Comparison of ENCODE assay signal across 8 cellular contexts in the genomic region with DNA sequence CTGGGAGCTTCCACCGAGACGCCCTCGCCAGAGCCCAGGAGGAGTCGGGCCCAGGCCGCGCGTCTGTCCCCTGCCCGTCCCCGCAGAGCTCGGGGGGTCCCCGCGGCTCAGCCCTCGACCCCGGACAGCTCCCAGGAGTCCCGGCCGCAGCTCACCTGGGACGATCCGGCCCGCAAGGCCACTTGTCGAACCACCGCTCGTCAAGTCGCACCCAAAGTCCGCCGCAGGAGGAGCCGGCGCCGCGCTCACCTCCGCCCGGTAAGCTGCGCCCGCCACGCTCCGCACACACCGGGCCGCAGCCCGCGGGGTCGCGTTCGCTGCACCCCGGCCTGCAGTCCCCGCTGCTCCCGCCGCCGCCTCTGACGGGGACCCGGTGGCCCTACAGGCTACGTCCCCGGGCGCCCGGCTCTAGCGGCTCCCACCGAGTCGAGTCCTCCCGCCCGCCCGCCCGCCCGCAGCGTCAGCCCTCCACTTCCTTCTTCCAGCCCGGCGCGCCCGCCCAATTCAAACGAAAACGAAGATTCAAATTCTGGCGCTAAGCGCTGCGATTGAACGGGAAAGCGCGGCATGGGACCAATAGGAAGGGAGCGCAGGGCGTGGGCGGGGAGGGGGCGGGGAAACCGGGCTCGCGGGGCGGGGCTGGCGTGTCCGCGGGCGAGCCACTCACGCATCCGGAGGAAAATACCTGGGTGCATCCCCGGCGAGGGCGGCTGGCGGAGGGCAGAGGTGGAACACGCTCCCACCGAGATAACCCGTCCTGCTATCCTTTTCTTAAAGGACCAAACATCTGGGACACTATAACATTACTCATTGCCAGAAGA. TPM values are rescaled to one million over a fixed set of nuclear protein-coding genes. Genes with fewer than 3 reads are reported as not detected.
DNase-seq lines count a peak whose midpoint lies in the region; ATAC-seq and TF ChIP-seq lines count a peak whose summit lies in the region.

A gene with protein sequence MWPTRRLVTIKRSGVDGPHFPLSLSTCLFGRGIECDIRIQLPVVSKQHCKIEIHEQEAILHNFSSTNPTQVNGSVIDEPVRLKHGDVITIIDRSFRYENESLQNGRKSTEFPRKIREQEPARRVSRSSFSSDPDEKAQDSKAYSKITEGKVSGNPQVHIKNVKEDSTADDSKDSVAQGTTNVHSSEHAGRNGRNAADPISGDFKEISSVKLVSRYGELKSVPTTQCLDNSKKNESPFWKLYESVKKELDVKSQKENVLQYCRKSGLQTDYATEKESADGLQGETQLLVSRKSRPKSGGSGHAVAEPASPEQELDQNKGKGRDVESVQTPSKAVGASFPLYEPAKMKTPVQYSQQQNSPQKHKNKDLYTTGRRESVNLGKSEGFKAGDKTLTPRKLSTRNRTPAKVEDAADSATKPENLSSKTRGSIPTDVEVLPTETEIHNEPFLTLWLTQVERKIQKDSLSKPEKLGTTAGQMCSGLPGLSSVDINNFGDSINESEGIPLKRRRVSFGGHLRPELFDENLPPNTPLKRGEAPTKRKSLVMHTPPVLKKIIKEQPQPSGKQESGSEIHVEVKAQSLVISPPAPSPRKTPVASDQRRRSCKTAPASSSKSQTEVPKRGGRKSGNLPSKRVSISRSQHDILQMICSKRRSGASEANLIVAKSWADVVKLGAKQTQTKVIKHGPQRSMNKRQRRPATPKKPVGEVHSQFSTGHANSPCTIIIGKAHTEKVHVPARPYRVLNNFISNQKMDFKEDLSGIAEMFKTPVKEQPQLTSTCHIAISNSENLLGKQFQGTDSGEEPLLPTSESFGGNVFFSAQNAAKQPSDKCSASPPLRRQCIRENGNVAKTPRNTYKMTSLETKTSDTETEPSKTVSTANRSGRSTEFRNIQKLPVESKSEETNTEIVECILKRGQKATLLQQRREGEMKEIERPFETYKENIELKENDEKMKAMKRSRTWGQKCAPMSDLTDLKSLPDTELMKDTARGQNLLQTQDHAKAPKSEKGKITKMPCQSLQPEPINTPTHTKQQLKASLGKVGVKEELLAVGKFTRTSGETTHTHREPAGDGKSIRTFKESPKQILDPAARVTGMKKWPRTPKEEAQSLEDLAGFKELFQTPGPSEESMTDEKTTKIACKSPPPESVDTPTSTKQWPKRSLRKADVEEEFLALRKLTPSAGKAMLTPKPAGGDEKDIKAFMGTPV (N-terminal part only) (minus strand): TSS at position 480 of the 821 bp plus-strand sequence. CDS start 756 bp downstream, outside the sequence.

- no peaks in the 10 kb centered on the region for H3F3A ChIP-seq in smooth muscle cell (ENCODE audit: low read depth)

- peak within 1 kb of the TSS; percentile 86 for H3K4me2 ChIP-seq in smooth muscle cell

- H3K4me1 ChIP-seq in breast epithelium (peaks cover 4 to 8% of the 10 kb centered on the region in 2 donors), smooth muscle cell (ENCODE audit: low read depth) (peaks cover 12% of the 10 kb centered on the region)

- DNase-seq in AG04449 (ENCODE audit: low read depth, low spot score) = no peak
- DNase-seq in NCI-H2171 treated with DMSO at 0.1 percent for 48 hours (lab: John Stamatoyannopoulos, UW) = peak; percentile 82
- peak; percentile 67 to 79 for DNase-seq in breast epithelium (ENCODE audit: low spot score in 2 of 2)
- peak; percentile 88 for DNase-seq in iPS-NIHi7 (ENCODE audit: extremely low spot score)
- peak; percentile 58 for DNase-seq in smooth muscle cell (lab: John Stamatoyannopoulos, UW; ENCODE audit: unreplicated experiment)

- H3K4me3 ChIP-seq in AG04449 (ENCODE audit: low read depth, low read length) (peak within 1 kb of the TSS; percentile 72), breast epithelium (peak within 1 kb of the TSS; percentile 49 to 73 (median 63)), smooth muscle cell (peak within 1 kb of the TSS; percentile 59)

- no peaks in the 10 kb centered on the region for H3K36me3 ChIP-seq in breast epithelium
- H3K36me3 ChIP-seq in smooth muscle cell (ENCODE audit: low read depth) = no peaks in the 10 kb centered on the region

- intact Hi-C loops in breast epithelium (cut with DNase I; ENCODE audit: low total_unique reads) = no loop called here

- ATAC-seq in GM18870 (IDR thresholded peaks at IDR 0.05; ENCODE audit: unreplicated experiment) = peak; percentile 71
- ATAC-seq in HG03103 (IDR thresholded peaks at IDR 0.05; ENCODE audit: low read depth, unreplicated experiment) = peak; percentile 70

- CTCF ChIA-PET in AG04449 (lab: Yijun Ruan, JAX) = interaction anchor here (0.8 to 2.1 kb wide), 3 partner anchors 10 to 86 kb away, joined by 3 to 9 read pairs (median 4); no protein-coding TSS in a partner anchor

- TF ChIP-seq POLR2A in breast epithelium (IDR thresholded peaks at IDR 0.05) = no peak

- TF ChIP-seq CTCF in AG04449 (IDR thresholded peaks at IDR 0.05; ENCODE audit: insufficient read depth, low read length, missing control alignments) = no peak
- no peak for TF ChIP-seq CTCF in VCaP (conservative IDR thresholded peaks at IDR 0.05)
- TF ChIP-seq CTCF in breast epithelium (IDR thresholded peaks at IDR 0.05) = no peak
- no peak for TF ChIP-seq CTCF in smooth muscle cell (IDR thresholded peaks at IDR 0.05; ENCODE audit: borderline replicate concordance, insufficient read depth, poor library complexity, severe bottlenecking)

- no peaks in the 10 kb centered on the region for H4K20me1 ChIP-seq in smooth muscle cell (ENCODE audit: low read depth)

- H3K27ac ChIP-seq in VCaP (peak within 1 kb of the TSS; percentile 61; the same call in 1 of the 2 replicates), breast epithelium (no peak within 1 kb of the TSS), smooth muscle cell (ENCODE audit: low read depth) (no peak within 1 kb of the TSS)

- H3K79me2 ChIP-seq in smooth muscle cell (ENCODE audit: low read depth) = peaks cover 47% of the 10 kb centered on the region

- H2AFZ ChIP-seq in smooth muscle cell (ENCODE audit: low read depth) = peak within 1 kb of the TSS; percentile 70

- peaks cover 0 to 33% of the 10 kb centered on the region in 2 donors for H3K27me3 ChIP-seq in breast epithelium
- H3K27me3 ChIP-seq in smooth muscle cell (ENCODE audit: low read depth) = no peaks in the 10 kb centered on the region

- under 1% methylated on average over 39 of the region's 95 CpGs for WGBS in smooth muscle cell (ENCODE audit: low lambda C conversion rate)

- peak within 1 kb of the TSS; percentile 26 for H3K9ac ChIP-seq in smooth muscle cell (ENCODE audit: low read depth)

- H3K9me3 ChIP-seq in breast epithelium (no peaks in the 10 kb centered on the region), smooth muscle cell (replicated peaks; ENCODE audit: low read depth) (no peaks in the 10 kb centered on the region)

- POLR2A ChIA-PET in AG04449 (lab: Yijun Ruan, JAX) = no interaction called here

RNA-seq across cellular contexts. Expression of the gene that starts here (rescaled TPM):
- 1 to 10 TPM in 1 of 3 donors, under 1 TPM in 2; 0.29 to 6.4 (median 0.33) TPM for total RNA-seq in breast epithelium
- 10.8 and 13.0 TPM in 2 replicates for total RNA-seq in smooth muscle cell
- polyA plus RNA-seq in smooth muscle cell = 7.9 and 10.3 TPM in 2 replicates
